Comparison of ENCODE assay signal across 20 cellular contexts in the genomic region with DNA sequence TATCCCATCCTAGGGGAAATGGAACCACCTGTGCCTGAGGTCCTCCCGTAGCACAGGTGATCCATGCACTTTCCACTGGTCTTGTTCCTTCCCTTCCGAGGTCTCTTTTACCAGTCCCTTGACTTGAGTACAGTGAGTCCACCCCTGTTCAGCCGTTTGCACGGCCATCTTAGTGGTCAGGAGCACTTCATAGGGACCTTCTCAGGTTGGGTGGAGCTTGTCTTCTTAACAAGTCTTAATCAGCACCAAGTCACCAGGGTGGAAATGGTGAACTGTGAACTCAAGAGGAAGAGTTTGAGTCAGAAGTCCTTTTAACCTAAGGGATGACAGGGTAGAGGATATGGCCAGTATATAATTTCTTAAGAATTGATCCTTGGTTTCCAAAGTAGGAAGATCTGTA. TPM values are rescaled to one million over a fixed set of nuclear protein-coding genes. Genes with fewer than 3 reads are reported as not detected.
DNase-seq lines count a peak whose midpoint lies in the region; ATAC-seq, FAIRE-seq and TF ChIP-seq lines count a peak whose summit lies in the region.
"Had no signal": no experiment of that assay in that cellular context is flagged by ENCODE, and none has a peak within 500 bp of the region (broad histone marks: within the 10 kb centered on the region; RNA-seq: fewer than 3 reads in every experiment).

No MANE protein-coding gene starts in this region.

- WGBS in small intestine, 3 donors: 95 to 98% (median 97%) methylated on average over 4 of the region's 4 CpGs
- WGBS in esophagus squamous epithelium, 2 donors: 91 to 100% methylated on average over 4 of the region's 4 CpGs

- H3K36me3 Mint-ChIP-seq in activated CD4-positive, alpha-beta T cell treated with anti-CD3 and anti-CD28 coated beads for 36 hours (ENCODE audit: low read depth): peaks cover 64% of the 10 kb centered on the region
- peaks cover 65% of the 10 kb centered on the region for H3K36me3 Mint-ChIP-seq in activated CD4-positive, alpha-beta T cell treated with anti-CD3 and anti-CD28 coated beads, Interleukin-2, amount 10 ng/mL, durations not matched to agents 24 days and 14 days (ENCODE audit: low read depth)

- H3K4me3 ChIP-seq in bronchial epithelial cell (ENCODE audit: low read depth, low read length) (no peak overlapping the region), small intestine (ENCODE audit: low read depth in 1 of 2, low read length in 2 of 2) (no peak overlapping the region), esophagus squamous epithelium (no peak overlapping the region)

- no peak overlapping the region for H3K4me3 Mint-ChIP-seq in activated CD4-positive, alpha-beta T cell treated with anti-CD3 and anti-CD28 coated beads for 36 hours
- H3K4me3 Mint-ChIP-seq in activated CD4-positive, alpha-beta T cell treated with anti-CD3 and anti-CD28 coated beads, Interleukin-2, amount 10 ng/mL, durations not matched to agents 24 days and 14 days: no peak overlapping the region
- H3K4me3 Mint-ChIP-seq: CD4-positive, CD25-positive, alpha-beta regulatory T cell had no signal

- H3K4me1 Mint-ChIP-seq in activated CD4-positive, alpha-beta T cell treated with anti-CD3 and anti-CD28 coated beads for 36 hours: peaks cover 39% of the 10 kb centered on the region
- peaks cover 10% of the 10 kb centered on the region for H3K4me1 Mint-ChIP-seq in activated CD4-positive, alpha-beta T cell treated with anti-CD3 and anti-CD28 coated beads, Interleukin-2, amount 10 ng/mL, durations not matched to agents 24 days and 14 days

- H3K27me3 Mint-ChIP-seq in activated CD4-positive, alpha-beta T cell treated with anti-CD3 and anti-CD28 coated beads for 36 hours: no peaks in the 10 kb centered on the region
- H3K27me3 Mint-ChIP-seq in activated CD4-positive, alpha-beta T cell treated with anti-CD3 and anti-CD28 coated beads, Interleukin-2, amount 10 ng/mL, durations not matched to agents 24 days and 14 days: no peaks in the 10 kb centered on the region
- H3K27me3 Mint-ChIP-seq: CD4-positive, CD25-positive, alpha-beta regulatory T cell had no signal

- no peak for TF ChIP-seq CTCF in bronchial epithelial cell (IDR thresholded peaks at IDR 0.05; ENCODE audit: insufficient read depth, low read length, severe bottlenecking)
- TF ChIP-seq CTCF in esophagus squamous epithelium (IDR thresholded peaks at IDR 0.05): no peak

- H3K27me3 ChIP-seq in bronchial epithelial cell (ENCODE audit: control insufficient read depth, insufficient read depth, low read length) (no peaks in the 10 kb centered on the region), small intestine (ENCODE audit: control insufficient read depth in 2 of 2, insufficient read depth in 2 of 2, low read length in 2 of 2) (no peaks in the 10 kb centered on the region), esophagus squamous epithelium (no peaks in the 10 kb centered on the region)

- intact Hi-C loops in activated CD4-positive, alpha-beta T cell treated with anti-CD3 and anti-CD28 coated beads for 36 hours (cut with DNase I, micrococcal nuclease): no loop called here
- intact Hi-C loops in activated CD4-positive, alpha-beta T cell treated with anti-CD3 and anti-CD28 coated beads, Interleukin-2, amount 10 ng/mL, durations not matched to agents 24 days and 14 days (cut with micrococcal nuclease): no loop called here
- intact Hi-C loops in esophagus squamous epithelium (cut with DNase I): no loop called here

- H3K9me3 ChIP-seq in small intestine (ENCODE audit: control insufficient read depth, low read depth): no peaks in the 10 kb centered on the region
- H3K9me3 ChIP-seq in esophagus squamous epithelium: no peaks in the 10 kb centered on the region

- H3K36me3 ChIP-seq in bronchial epithelial cell (ENCODE audit: control insufficient read depth, insufficient read depth, low read length): peaks cover 4% of the 10 kb centered on the region
- peaks cover 0 to 2% of the 10 kb centered on the region in 2 donors for H3K36me3 ChIP-seq in small intestine (ENCODE audit: control insufficient read depth in 2 of 2, insufficient read depth in 2 of 2, low read length in 2 of 2)
- peaks cover 0 to 15% (median 0%) of the 10 kb centered on the region in 3 donors for H3K36me3 ChIP-seq in esophagus squamous epithelium

- FAIRE-seq in bronchial epithelial cell (lab: Jason Lieb, UNC) (no peak), small intestine (lab: Jason Lieb, UNC) (no peak)

- H3K4me1 ChIP-seq in small intestine (ENCODE audit: control insufficient read depth in 2 of 2, insufficient read depth in 1 of 2, low read depth in 1 of 2, low read length in 1 of 2) (peaks cover 3 to 7% of the 10 kb centered on the region in 2 donors), esophagus squamous epithelium (peaks cover 3 to 80% (median 37%) of the 10 kb centered on the region in 3 donors)

- CTCF ChIA-PET in activated CD4-positive, alpha-beta T cell treated with anti-CD3 and anti-CD28 coated beads for 36 hours (lab: Charles Lee): no interaction called here

- H3K9me3 Mint-ChIP-seq in activated CD4-positive, alpha-beta T cell treated with anti-CD3 and anti-CD28 coated beads for 36 hours (ENCODE audit: low read depth): peaks cover 7% of the 10 kb centered on the region
- peaks cover 21% of the 10 kb centered on the region for H3K9me3 Mint-ChIP-seq in activated CD4-positive, alpha-beta T cell treated with anti-CD3 and anti-CD28 coated beads, Interleukin-2, amount 10 ng/mL, durations not matched to agents 24 days and 14 days

- no peak for TF ChIP-seq POLR2A in esophagus squamous epithelium (IDR thresholded peaks at IDR 0.05)

- POLR2A ChIA-PET in activated CD4-positive, alpha-beta T cell treated with anti-CD3 and anti-CD28 coated beads for 36 hours (lab: Charles Lee): no interaction called here

- DNase-seq in activated CD4-positive, alpha-beta T cell treated with anti-CD3 and anti-CD28 coated beads for 36 hours: no peak
- DNase-seq in activated CD4-positive, alpha-beta T cell treated with anti-CD3 and anti-CD28 coated beads, Interleukin-2, amount 10 ng/mL, durations not matched to agents 24 days and 14 days: no peak
- peak; percentile 30 for DNase-seq in MV-4-11 (lab: John Stamatoyannopoulos, UW)
- peak; percentile 20 for DNase-seq in bronchial epithelial cell (ENCODE audit: low read depth)
- peak; percentile 47 for DNase-seq in small intestine
- no peak for DNase-seq in esophagus squamous epithelium (lab: John Stamatoyannopoulos, UW)
- DNase-seq in COLO829 (ENCODE audit: low spot score): no peak
- DNase-seq: 8988T; CD4-positive, CD25-positive, alpha-beta regulatory T cell; COR-L47; DMS79; H7; KG1; NCI-H1417 treated with DMSO at 0.1 percent for 48 hours; NCI-H187; NCI-H446 treated with DMSO at 0.1 percent for 48 hours; NCI-H526 treated with DMSO at 0.1 percent for 48 hours; OCI-M1 had no signal

- ATAC-seq in activated CD4-positive, alpha-beta T cell treated with anti-CD3 and anti-CD28 coated beads for 36 hours: peak; percentile 33
- ATAC-seq in HG02973 (IDR thresholded peaks at IDR 0.05; ENCODE audit: unreplicated experiment): no peak
- ATAC-seq: Right ventricle myocardium inferior had no signal

- H3K27ac ChIP-seq in small intestine (ENCODE audit: low read depth in 1 of 2, low read length in 1 of 2): no peak overlapping the region
- peak overlapping the region in 2 of 4 donors; percentile 56 to 66 for H3K27ac ChIP-seq in esophagus squamous epithelium

- no peak overlapping the region for H3K27ac Mint-ChIP-seq in activated CD4-positive, alpha-beta T cell treated with anti-CD3 and anti-CD28 coated beads for 36 hours
- no peak overlapping the region for H3K27ac Mint-ChIP-seq in activated CD4-positive, alpha-beta T cell treated with anti-CD3 and anti-CD28 coated beads, Interleukin-2, amount 10 ng/mL, durations not matched to agents 24 days and 14 days
- H3K27ac Mint-ChIP-seq: CD4-positive, CD25-positive, alpha-beta regulatory T cell had no signal

RNA-seq across cellular contexts. Expression of a gene that starts 21.4 kb away (rescaled TPM):
- total RNA-seq in activated CD4-positive, alpha-beta T cell treated with anti-CD3 and anti-CD28 coated beads for 36 hours: 10 to 100 TPM; 44.7 to 45.1 TPM
- 46.8 and 50.4 TPM in 2 replicates for total RNA-seq in activated CD4-positive, alpha-beta T cell treated with anti-CD3 and anti-CD28 coated beads, Interleukin-2, amount 10 ng/mL, durations not matched to agents 24 days and 14 days
- 145 and 146 TPM in 2 replicates for total RNA-seq in bronchial epithelial cell
- polyA plus RNA-seq in small intestine: 10 to 100 TPM; 25.0 to 32.7 (median 30.5) TPM
- total RNA-seq in esophagus squamous epithelium: 10 to 100 TPM; 42.9 to 71.9 (median 51.7) TPM

RNA-seq across cellular contexts. Expression of a gene that starts 44.0 kb away (rescaled TPM):
- 100 to 1,000 TPM; 105 to 175 TPM for total RNA-seq in activated CD4-positive, alpha-beta T cell treated with anti-CD3 and anti-CD28 coated beads for 36 hours
- total RNA-seq in activated CD4-positive, alpha-beta T cell treated with anti-CD3 and anti-CD28 coated beads, Interleukin-2, amount 10 ng/mL, durations not matched to agents 24 days and 14 days: 167 and 168 TPM in 2 replicates
- total RNA-seq in bronchial epithelial cell: 37.6 and 47.2 TPM in 2 replicates
- 10 to 100 TPM in 1 of 3 donors, 1 to 10 TPM in 2; 4.0 to 13.6 (median 4.6) TPM for polyA plus RNA-seq in small intestine
- total RNA-seq in esophagus squamous epithelium: 10 to 100 TPM; 25.0 to 56.6 (median 40.2) TPM

Comparison
In these comparisons a context has a peak if more than half of its experiments do, and no peak if none do; other contexts are left out.
1. DNase-seq: peak in MV-4-11 (single experiment), bronchial epithelial cell (single experiment) and small intestine (single experiment); none in activated CD4-positive, alpha-beta T cell treated with anti-CD3 and anti-CD28 coated beads for 36 hours (single experiment), activated CD4-positive, alpha-beta T cell treated with anti-CD3 and anti-CD28 coated beads, Interleukin-2, amount 10 ng/mL, durations not matched to agents 24 days and 14 days (single experiment), esophagus squamous epithelium (single experiment) and COLO829 (single experiment).